Comparison of ENCODE assay signal across 20 cellular contexts in the genomic region with DNA sequence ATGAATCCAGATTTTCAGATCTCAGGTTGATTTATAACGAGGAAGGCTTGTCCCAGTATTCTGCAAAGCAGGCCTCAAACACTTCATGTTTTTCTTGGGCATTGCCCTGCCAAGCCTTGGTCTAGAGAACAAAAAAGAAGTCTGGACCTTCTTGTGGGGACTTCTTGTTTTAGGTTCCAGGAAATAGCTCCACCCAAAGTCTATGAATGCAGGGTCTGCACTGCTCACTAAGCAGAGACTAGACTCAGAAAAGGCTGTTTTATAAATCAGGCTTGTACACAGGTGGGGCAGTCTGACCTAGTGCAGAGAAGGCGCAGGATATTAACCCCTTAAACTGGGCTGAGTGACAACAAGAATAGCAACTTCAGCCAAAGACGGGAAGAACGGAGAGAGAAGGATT. TPM values are rescaled to one million over a fixed set of nuclear protein-coding genes. Genes with fewer than 3 reads are reported as not detected.
DNase-seq lines count a peak whose midpoint lies in the region; ATAC-seq and TF ChIP-seq lines count a peak whose summit lies in the region.
"Had no signal": no experiment of that assay in that cellular context is flagged by ENCODE, and none has a peak within 500 bp of the region (broad histone marks: within the 10 kb centered on the region; RNA-seq: fewer than 3 reads in every experiment).

No MANE protein-coding gene starts in this region.

- POLR2A ChIA-PET in activated CD4-positive, alpha-beta T cell treated with anti-CD3 and anti-CD28 coated beads, Interleukin-2, amount 10 ng/mL, durations not matched to agents 7 days and 5 days (lab: Charles Lee), result no interaction called here

- no peak for DNase-seq in activated CD4-positive, alpha-beta T cell treated with anti-CD3 and anti-CD28 coated beads, Interleukin-2, amount 10 ng/mL, durations not matched to agents 7 days and 5 days
- no peak for DNase-seq in activated CD4-positive, alpha-beta T cell treated with anti-CD3 and anti-CD28 coated beads, Interleukin-2, amount 50 U/mL, for 1 hour
- DNase-seq in CD14-positive monocyte (ENCODE audit: low spot score) (no peak), T-helper 17 cell (no peak), left lobe of liver (ENCODE audit: low spot score) (no peak), GOT3 (lab: John Stamatoyannopoulos, UW) (no peak), DMS114 treated with DMSO at 0.1 percent for 48 hours (lab: John Stamatoyannopoulos, UW; ENCODE audit: unreplicated experiment) (no peak)
- DNase-seq: BE2C, DND-41, HCEC 1CT, natural killer cell, NCI-H1048, NCI-H1694, OCI-M1, stomach, transverse colon had no signal

- H3K4me3 Mint-ChIP-seq in activated CD4-positive, alpha-beta T cell treated with anti-CD3 and anti-CD28 coated beads, Interleukin-2, amount 10 ng/mL, durations not matched to agents 7 days and 5 days, result no peak overlapping the region
- peak overlapping the region in 1 of 2 donors; percentile 30 for H3K4me3 Mint-ChIP-seq in CD14-positive monocyte
- peak overlapping the region; percentile 63 for H3K4me3 Mint-ChIP-seq in T-helper 17 cell
- H3K4me3 Mint-ChIP-seq: natural killer cell had no signal

- intact Hi-C loops in CD14-positive monocyte (cut with micrococcal nuclease), result no loop called here

- H3K9me3 Mint-ChIP-seq in activated CD4-positive, alpha-beta T cell treated with anti-CD3 and anti-CD28 coated beads, Interleukin-2, amount 10 ng/mL, durations not matched to agents 7 days and 5 days, result peaks cover 3% of the 10 kb centered on the region
- H3K9me3 Mint-ChIP-seq in CD14-positive monocyte, result no peaks in the 10 kb centered on the region
- H3K9me3 Mint-ChIP-seq: activated naive CD4-positive, alpha-beta T cell treated with anti-CD3 and anti-CD28 coated beads, Interleukin-2, amount 50 U/mL, for 72 hours; natural killer cell had no signal

- peaks cover 69% of the 10 kb centered on the region for H3K36me3 Mint-ChIP-seq in activated CD4-positive, alpha-beta T cell treated with anti-CD3 and anti-CD28 coated beads, Interleukin-2, amount 10 ng/mL, durations not matched to agents 7 days and 5 days (ENCODE audit: low read depth)
- H3K36me3 Mint-ChIP-seq in CD14-positive monocyte (peaks cover 37 to 47% of the 10 kb centered on the region in 2 donors), T-helper 17 cell (ENCODE audit: low read depth) (peaks cover 9% of the 10 kb centered on the region)

- peaks cover 83% of the 10 kb centered on the region for H3K4me1 Mint-ChIP-seq in activated CD4-positive, alpha-beta T cell treated with anti-CD3 and anti-CD28 coated beads, Interleukin-2, amount 10 ng/mL, durations not matched to agents 7 days and 5 days
- peaks cover 86% of the 10 kb centered on the region for H3K4me1 Mint-ChIP-seq in CD14-positive monocyte
- H3K4me1 Mint-ChIP-seq in T-helper 17 cell, result peaks cover 56% of the 10 kb centered on the region

- no peaks in the 10 kb centered on the region for H3K9me3 ChIP-seq in T-helper 17 cell (ENCODE audit: control insufficient read depth, low read length, poor library complexity, severe bottlenecking)
- H3K9me3 ChIP-seq: A549, ascending aorta, BE2C, stomach, transverse colon had no signal

- peak overlapping the region; percentile 81 for H3K27ac Mint-ChIP-seq in activated CD4-positive, alpha-beta T cell treated with anti-CD3 and anti-CD28 coated beads, Interleukin-2, amount 10 ng/mL, durations not matched to agents 7 days and 5 days
- H3K27ac Mint-ChIP-seq in CD14-positive monocyte, result peak overlapping the region; percentile 65 to 87 (median 78)
- peak overlapping the region; percentile 92 for H3K27ac Mint-ChIP-seq in T-helper 17 cell

- ATAC-seq in T-helper 17 cell (no peak), left lobe of liver (peak; percentile 9), GM18511 (IDR thresholded peaks at IDR 0.05; ENCODE audit: unreplicated experiment) (no peak)
- ATAC-seq: A549; activated naive CD4-positive, alpha-beta T cell treated with anti-CD3 and anti-CD28 coated beads, Interleukin-2, amount 50 U/mL, for 72 hours; natural killer cell had no signal

- no peak for TF ChIP-seq CTCF in CD14-positive monocyte (IDR thresholded peaks at IDR 0.05)

- CTCF ChIA-PET in activated CD4-positive, alpha-beta T cell treated with anti-CD3 and anti-CD28 coated beads, Interleukin-2, amount 10 ng/mL, durations not matched to agents 7 days and 5 days (lab: Charles Lee), result interaction anchor here (0.6 to 2.3 kb wide), 7 partner anchors 16 to 368 kb away, joined by 3 to 6 read pairs (median 3); partner anchors contain the start of genes CCR4 and CNOT10

- H3K27me3 Mint-ChIP-seq in activated CD4-positive, alpha-beta T cell treated with anti-CD3 and anti-CD28 coated beads, Interleukin-2, amount 10 ng/mL, durations not matched to agents 7 days and 5 days, result no peaks in the 10 kb centered on the region
- H3K27me3 Mint-ChIP-seq in CD14-positive monocyte (ENCODE audit: low read depth in 3 of 3) (no peaks in the 10 kb centered on the region), T-helper 17 cell (no peaks in the 10 kb centered on the region)

RNA-seq across cellular contexts. Expression of gene GLB1, which starts 44.3 kb away (rescaled TPM):
- total RNA-seq in activated CD4-positive, alpha-beta T cell treated with anti-CD3 and anti-CD28 coated beads, Interleukin-2, amount 10 ng/mL, durations not matched to agents 7 days and 5 days, result 10 to 100 TPM; 45.4 to 46.5 TPM
- polyA plus RNA-seq in CD14-positive monocyte, result 100 to 1,000 TPM; 145 to 169 TPM
- total RNA-seq in T-helper 17 cell (10 to 100 TPM; 29.8 to 37.3 TPM), left lobe of liver (51.5 TPM)

RNA-seq across cellular contexts. Expression of gene TMPPE, which starts 44.3 kb away (rescaled TPM):
- 10 to 100 TPM; 13.4 to 14.3 TPM for total RNA-seq in activated CD4-positive, alpha-beta T cell treated with anti-CD3 and anti-CD28 coated beads, Interleukin-2, amount 10 ng/mL, durations not matched to agents 7 days and 5 days
- 1 to 10 TPM; 3.8 to 4.3 TPM for polyA plus RNA-seq in CD14-positive monocyte
- total RNA-seq in T-helper 17 cell (10 to 100 TPM; 13.6 to 15.0 TPM), left lobe of liver (3.8 TPM)
